ENCODE assay signal across 9 cellular contexts in the genomic region with DNA sequence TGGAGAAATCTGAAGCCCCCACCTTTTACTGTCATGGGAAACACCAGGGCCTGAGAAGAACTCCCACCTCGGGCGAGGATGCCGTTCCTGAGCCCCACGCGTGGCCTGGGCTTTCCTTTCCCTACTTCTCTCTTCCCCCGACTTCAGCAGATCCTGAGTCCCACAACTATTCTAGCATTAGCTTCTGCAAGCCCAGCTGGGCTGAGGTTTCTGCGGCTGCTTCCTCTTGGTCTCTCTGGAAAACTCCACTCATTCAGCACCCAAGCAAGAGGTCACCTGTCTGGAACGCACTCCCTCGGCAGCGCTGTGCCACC. TPM values are rescaled to one million over a fixed set of nuclear protein-coding genes. Genes with fewer than 3 reads are reported as not detected.
DNase-seq lines count a peak whose midpoint lies in the region; ATAC-seq and TF ChIP-seq lines count a peak whose summit lies in the region.
"Had no signal": no experiment of that assay in that cellular context is flagged by ENCODE, and none has a peak within 500 bp of the region (broad histone marks: within the 10 kb centered on the region; RNA-seq: fewer than 3 reads in every experiment).

No MANE protein-coding gene starts in this region.

- peaks cover 3% of the 10 kb centered on the region for H3K9me3 Mint-ChIP-seq in natural killer cell treated with Interleukin-12 subunit alpha and Interleukin-12 subunit beta and Interleukin-15 and Interleukin-18, amount 100 ng/mL, for 72 hours
- peaks cover 0 to 3% of the 10 kb centered on the region in 2 donors for H3K9me3 Mint-ChIP-seq in natural killer cell

- H3K4me1 Mint-ChIP-seq in natural killer cell treated with Interleukin-12 subunit alpha and Interleukin-12 subunit beta and Interleukin-15 and Interleukin-18, amount 100 ng/mL, for 72 hours (ENCODE audit: low read depth in 2 of 2) = peaks cover 0 to 6% of the 10 kb centered on the region in 2 donors
- peaks cover 0 to 4% of the 10 kb centered on the region in 2 donors for H3K4me1 Mint-ChIP-seq in natural killer cell

- no peak overlapping the region for H3K4me3 Mint-ChIP-seq in natural killer cell treated with Interleukin-12 subunit alpha and Interleukin-12 subunit beta and Interleukin-15 and Interleukin-18, amount 100 ng/mL, for 72 hours
- no peak overlapping the region for H3K4me3 Mint-ChIP-seq in natural killer cell

- ATAC-seq in natural killer cell treated with Interleukin-12 subunit alpha and Interleukin-12 subunit beta and Interleukin-15 and Interleukin-18, amount 100 ng/mL, for 72 hours = no peak
- ATAC-seq in natural killer cell = no peak
- ATAC-seq in GM21786 (IDR thresholded peaks at IDR 0.05; ENCODE audit: unreplicated experiment) = no peak
- no peak for ATAC-seq in HG03469 (IDR thresholded peaks at IDR 0.05; ENCODE audit: unreplicated experiment)

- no peak overlapping the region for H3K27ac Mint-ChIP-seq in natural killer cell treated with Interleukin-12 subunit alpha and Interleukin-12 subunit beta and Interleukin-15 and Interleukin-18, amount 100 ng/mL, for 72 hours
- H3K27ac Mint-ChIP-seq in natural killer cell = no peak overlapping the region

- peaks cover 3% of the 10 kb centered on the region for H3K36me3 Mint-ChIP-seq in natural killer cell treated with Interleukin-12 subunit alpha and Interleukin-12 subunit beta and Interleukin-15 and Interleukin-18, amount 100 ng/mL, for 72 hours
- no peaks in the 10 kb centered on the region for H3K36me3 Mint-ChIP-seq in natural killer cell

- H3K9me2 ChIP-seq in neural cell (ENCODE audit: insufficient read depth, low read length) = no peaks in the 10 kb centered on the region

- TF ChIP-seq EP300 in neural cell (conservative IDR thresholded peaks at IDR 0.05; ENCODE audit: poor library complexity, severe bottlenecking) = no peak

- peaks cover 4 to 21% of the 10 kb centered on the region in 2 donors for H3K4me1 ChIP-seq in esophagus (ENCODE audit: control insufficient read depth in 2 of 2, insufficient read depth in 2 of 2, low read length in 1 of 2)

- no peak overlapping the region for H3K4me2 ChIP-seq in neural cell (ENCODE audit: low read length)

- H3F3A ChIP-seq in neural cell (ENCODE audit: insufficient read depth, low read length, poor library complexity, severe bottlenecking) = no peaks in the 10 kb centered on the region

- H3K27me3 ChIP-seq in esophagus (ENCODE audit: control insufficient read depth in 1 of 2, insufficient read depth in 2 of 2, low read length in 2 of 2) (no peaks in the 10 kb centered on the region), neural cell (ENCODE audit: insufficient read depth, low read depth, low read length) (peaks cover 27% of the 10 kb centered on the region)

- no peaks in the 10 kb centered on the region for H4K20me1 ChIP-seq in neural cell (ENCODE audit: insufficient read depth)

- peak; percentile 15 for DNase-seq in natural killer cell treated with Interleukin-12 subunit alpha and Interleukin-12 subunit beta and Interleukin-15 and Interleukin-18, amount 100 ng/mL, for 72 hours (ENCODE audit: low spot score)
- DNase-seq in natural killer cell = no peak
- no peak for DNase-seq in COLO668 (lab: John Stamatoyannopoulos, UW; ENCODE audit: unreplicated experiment)
- DNase-seq in dermis blood vessel endothelial cell = no peak
- DNase-seq: NCI-H1417 had no signal

- no peak overlapping the region for H3K9ac ChIP-seq in neural cell (ENCODE audit: low read length)

- no peak for TF ChIP-seq RAD21 in neural cell (conservative IDR thresholded peaks at IDR 0.05)

- no peaks in the 10 kb centered on the region for H3K36me3 ChIP-seq in esophagus (ENCODE audit: control insufficient read depth in 2 of 2, insufficient read depth in 2 of 2, low read length in 1 of 2)
- no peaks in the 10 kb centered on the region for H3K36me3 ChIP-seq in neural cell (ENCODE audit: insufficient read depth, low read length)

- H3K79me2 ChIP-seq in neural cell (replicated peaks; ENCODE audit: insufficient read depth, low read length) = no peaks in the 10 kb centered on the region

- H3K4me3 ChIP-seq in esophagus (ENCODE audit: low read depth in 1 of 2, low read length in 2 of 2) = peak overlapping the region; percentile 78 to 91
- H3K4me3 ChIP-seq in neural cell (ENCODE audit: low read length) = peak overlapping the region; percentile 64

- WGBS in esophagus, 2 donors = 32 to 34% methylated on average over 10 of the region's 10 CpGs

- H3K27me3 Mint-ChIP-seq in natural killer cell treated with Interleukin-12 subunit alpha and Interleukin-12 subunit beta and Interleukin-15 and Interleukin-18, amount 100 ng/mL, for 72 hours = peaks cover 25 to 32% of the 10 kb centered on the region in 2 donors
- peaks cover 32 to 33% of the 10 kb centered on the region in 2 donors for H3K27me3 Mint-ChIP-seq in natural killer cell (ENCODE audit: low read depth in 2 of 2)

- H3K9me3 ChIP-seq in esophagus (ENCODE audit: control insufficient read depth in 2 of 2, insufficient read depth in 1 of 2, low read depth in 1 of 2, low read length in 1 of 2) = no peaks in the 10 kb centered on the region
- H3K9me3 ChIP-seq in neural cell (ENCODE audit: low read length) = no peaks in the 10 kb centered on the region

- TF ChIP-seq CTCF in natural killer cell (IDR thresholded peaks at IDR 0.05) = no peak
- no peak for TF ChIP-seq CTCF in neural cell (IDR thresholded peaks at IDR 0.05; ENCODE audit: poor library complexity, severe bottlenecking)

- no peak overlapping the region for H3K27ac ChIP-seq in esophagus (ENCODE audit: low read depth in 2 of 2, low read length in 1 of 2)
- H3K27ac ChIP-seq in neural cell (ENCODE audit: low read length) = no peak overlapping the region

- no peak overlapping the region for H2AFZ ChIP-seq in neural cell (ENCODE audit: low read depth, low read length)

- intact Hi-C loops in natural killer cell (cut with micrococcal nuclease) = no loop called here

TF ChIP-seq in neural cell, 6 proteins besides CTCF, POLR2A, EP300 and RAD21:
- TF ChIP-seq MXI1 (conservative IDR thresholded peaks at IDR 0.05; ENCODE audit: poor library complexity, severe bottlenecking) (no peak), TAF1 (IDR thresholded peaks at IDR 0.05; ENCODE audit: low read depth) (no peak)
TF ChIP-seq in neural cell: peak in this region for 0.

RNA-seq across cellular contexts. Expression of a gene that starts 0.8 kb away (rescaled TPM):
- total RNA-seq in natural killer cell treated with Interleukin-12 subunit alpha and Interleukin-12 subunit beta and Interleukin-15 and Interleukin-18, amount 100 ng/mL, for 72 hours = 1 to 10 TPM in 1 of 2 donors, under 1 TPM in 1; 0.28 to 1.3 TPM
- total RNA-seq in natural killer cell (under 1 TPM; 0.07 to 0.12 (median 0.08) TPM), dermis blood vessel endothelial cell (120 and 124 TPM in 2 replicates)
- polyA plus RNA-seq in esophagus (10 to 100 TPM; 11.4 to 17.5 TPM), neural cell (0.88 and 2.7 TPM in 2 replicates)
- 5.6 and 7.8 TPM in 2 replicates for polyA minus RNA-seq in neural cell

Comparison
In these comparisons a context has a peak if more than half of its experiments do, and no peak if none do; other contexts are left out.
1. RNA of a gene that starts 0.8 kb away (total RNA-seq): 120 to 124 TPM in dermis blood vessel endothelial cell; 0.28 to 1.3 TPM in natural killer cell treated with Interleukin-12 subunit alpha and Interleukin-12 subunit beta and Interleukin-15 and Interleukin-18, amount 100 ng/mL, for 72 hours and 0.07 to 0.12 TPM in natural killer cell; every median in the first group is over 10 times any median in the second.